ENCODE assay signal across 8 cellular contexts in the genomic region with DNA sequence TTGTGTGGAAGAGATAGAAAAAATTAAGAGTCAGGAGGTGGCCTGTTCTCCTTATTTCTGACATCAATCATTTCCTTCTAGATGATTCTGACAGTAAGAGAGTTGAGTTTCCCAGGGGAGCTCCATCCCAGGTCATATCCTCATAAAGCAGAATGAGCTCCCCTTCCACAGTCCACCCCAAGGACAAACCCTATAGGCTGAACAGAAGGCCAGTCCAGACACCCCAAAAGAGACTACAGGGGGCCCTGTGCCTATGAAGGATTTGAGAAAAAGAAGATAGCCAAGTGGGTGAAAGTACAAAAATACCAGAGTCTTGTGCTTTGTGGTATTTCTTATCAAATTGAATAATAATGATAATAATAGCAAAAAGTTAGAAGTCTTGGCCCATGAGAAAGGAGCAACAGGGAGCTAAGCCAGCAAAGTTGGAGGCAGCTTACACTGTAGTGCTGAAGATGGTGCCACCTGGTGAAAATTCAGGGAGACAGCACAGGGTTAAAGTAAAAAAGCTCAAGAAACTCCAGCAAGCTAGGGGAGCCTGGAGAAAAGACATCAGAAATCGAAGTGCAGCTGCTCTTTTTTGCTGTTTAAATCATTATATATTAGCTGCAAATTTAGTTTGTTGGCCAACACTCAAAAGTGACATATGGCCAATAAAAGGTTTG. TPM values are rescaled to one million over a fixed set of nuclear protein-coding genes. Genes with fewer than 3 reads are reported as not detected.
DNase-seq lines count a peak whose midpoint lies in the region; ATAC-seq and TF ChIP-seq lines count a peak whose summit lies in the region.

No MANE protein-coding gene starts in this region.

- no peak overlapping the region for H3K4me3 Mint-ChIP-seq in activated naive CD4-positive, alpha-beta T cell treated with anti-CD3 and anti-CD28 coated beads for 36 hours
- H3K4me3 Mint-ChIP-seq in natural killer cell treated with Interleukin-12 subunit alpha and Interleukin-12 subunit beta and Interleukin-15 and Interleukin-18, amount 100 ng/mL, for 72 hours = no peak overlapping the region

- ATAC-seq in HG02973 (IDR thresholded peaks at IDR 0.05; ENCODE audit: unreplicated experiment) = peak; percentile 51
- ATAC-seq in foreskin keratinocyte = peak; percentile 73
- no peak for ATAC-seq in GM19452 (IDR thresholded peaks at IDR 0.05; ENCODE audit: unreplicated experiment)
- no peak for ATAC-seq in natural killer cell treated with Interleukin-12 subunit alpha and Interleukin-12 subunit beta and Interleukin-15 and Interleukin-18, amount 100 ng/mL, for 72 hours

- no peaks in the 10 kb centered on the region for H3K9me3 Mint-ChIP-seq in activated naive CD4-positive, alpha-beta T cell treated with anti-CD3 and anti-CD28 coated beads for 36 hours
- H3K9me3 Mint-ChIP-seq in natural killer cell treated with Interleukin-12 subunit alpha and Interleukin-12 subunit beta and Interleukin-15 and Interleukin-18, amount 100 ng/mL, for 72 hours = no peaks in the 10 kb centered on the region

- CTCF ChIA-PET in activated naive CD4-positive, alpha-beta T cell treated with anti-CD3 and anti-CD28 coated beads for 36 hours (lab: Charles Lee) = interaction anchor here (1.0 kb wide), 2 partner anchors 15 to 204 kb away, joined by 3 to 4 read pairs; no protein-coding TSS in a partner anchor

- peaks cover 6% of the 10 kb centered on the region for H3K27me3 ChIP-seq in foreskin keratinocyte

- intact Hi-C loops in activated naive CD4-positive, alpha-beta T cell treated with anti-CD3 and anti-CD28 coated beads for 36 hours (cut with micrococcal nuclease) = no loop called here

- H3K4me1 Mint-ChIP-seq in activated naive CD4-positive, alpha-beta T cell treated with anti-CD3 and anti-CD28 coated beads for 36 hours (ENCODE audit: low read depth) = no peaks in the 10 kb centered on the region
- H3K4me1 Mint-ChIP-seq in natural killer cell treated with Interleukin-12 subunit alpha and Interleukin-12 subunit beta and Interleukin-15 and Interleukin-18, amount 100 ng/mL, for 72 hours (ENCODE audit: low read depth in 2 of 2) = no peaks in the 10 kb centered on the region

- peak; percentile 94 for DNase-seq in DMS 273 (lab: John Stamatoyannopoulos, UW; ENCODE audit: unreplicated experiment)
- DNase-seq in NCI-H82 treated with DMSO at 0.1 percent for 48 hours (lab: John Stamatoyannopoulos, UW; ENCODE audit: unreplicated experiment) = peak; percentile 72
- DNase-seq in foreskin keratinocyte = peak in 1 of 2 donors; percentile 32
- no peak for DNase-seq in NK-92 (lab: John Stamatoyannopoulos, UW; ENCODE audit: unreplicated experiment)
- DNase-seq in activated naive CD4-positive, alpha-beta T cell treated with anti-CD3 and anti-CD28 coated beads for 36 hours = no peak
- no peak for DNase-seq in natural killer cell treated with Interleukin-12 subunit alpha and Interleukin-12 subunit beta and Interleukin-15 and Interleukin-18, amount 100 ng/mL, for 72 hours (ENCODE audit: low spot score)

- TF ChIP-seq CTCF in foreskin keratinocyte (conservative IDR thresholded peaks at IDR 0.05) = peak; percentile 69

- no peaks in the 10 kb centered on the region for H3K4me1 ChIP-seq in foreskin keratinocyte

- no peak overlapping the region for H3K27ac Mint-ChIP-seq in activated naive CD4-positive, alpha-beta T cell treated with anti-CD3 and anti-CD28 coated beads for 36 hours
- no peak overlapping the region for H3K27ac Mint-ChIP-seq in natural killer cell treated with Interleukin-12 subunit alpha and Interleukin-12 subunit beta and Interleukin-15 and Interleukin-18, amount 100 ng/mL, for 72 hours

- peaks cover 6% of the 10 kb centered on the region for H3K27me3 Mint-ChIP-seq in activated naive CD4-positive, alpha-beta T cell treated with anti-CD3 and anti-CD28 coated beads for 36 hours (ENCODE audit: low read depth)
- peaks cover 9 to 19% of the 10 kb centered on the region in 2 donors for H3K27me3 Mint-ChIP-seq in natural killer cell treated with Interleukin-12 subunit alpha and Interleukin-12 subunit beta and Interleukin-15 and Interleukin-18, amount 100 ng/mL, for 72 hours

- H3K27ac ChIP-seq in foreskin keratinocyte = no peak overlapping the region

- no peaks in the 10 kb centered on the region for H3K36me3 Mint-ChIP-seq in activated naive CD4-positive, alpha-beta T cell treated with anti-CD3 and anti-CD28 coated beads for 36 hours (ENCODE audit: low read depth)
- no peaks in the 10 kb centered on the region for H3K36me3 Mint-ChIP-seq in natural killer cell treated with Interleukin-12 subunit alpha and Interleukin-12 subunit beta and Interleukin-15 and Interleukin-18, amount 100 ng/mL, for 72 hours

RNA-seq across cellular contexts. Expression of a gene that starts 35.9 kb away (rescaled TPM):
- total RNA-seq in foreskin keratinocyte = not detected in 2 replicates
- not detected in 2 replicates for polyA plus RNA-seq in foreskin keratinocyte
- not detected for total RNA-seq in activated naive CD4-positive, alpha-beta T cell treated with anti-CD3 and anti-CD28 coated beads for 36 hours
- total RNA-seq in natural killer cell treated with Interleukin-12 subunit alpha and Interleukin-12 subunit beta and Interleukin-15 and Interleukin-18, amount 100 ng/mL, for 72 hours = not detected

Comparison
In these comparisons a context has a peak if more than half of its experiments do, and no peak if none do; other contexts are left out.
1. DNase-seq: peak in DMS 273 (single experiment) and NCI-H82 treated with DMSO at 0.1 percent for 48 hours (single experiment); none in NK-92 (single experiment), activated naive CD4-positive, alpha-beta T cell treated with anti-CD3 and anti-CD28 coated beads for 36 hours (single experiment) and natural killer cell treated with Interleukin-12 subunit alpha and Interleukin-12 subunit beta and Interleukin-15 and Interleukin-18, amount 100 ng/mL, for 72 hours (single experiment).
2. ATAC-seq: peak in HG02973 (single experiment) and foreskin keratinocyte (single experiment); none in GM19452 (single experiment) and natural killer cell treated with Interleukin-12 subunit alpha and Interleukin-12 subunit beta and Interleukin-15 and Interleukin-18, amount 100 ng/mL, for 72 hours (0 of 2).